In the genomic region with DNA sequence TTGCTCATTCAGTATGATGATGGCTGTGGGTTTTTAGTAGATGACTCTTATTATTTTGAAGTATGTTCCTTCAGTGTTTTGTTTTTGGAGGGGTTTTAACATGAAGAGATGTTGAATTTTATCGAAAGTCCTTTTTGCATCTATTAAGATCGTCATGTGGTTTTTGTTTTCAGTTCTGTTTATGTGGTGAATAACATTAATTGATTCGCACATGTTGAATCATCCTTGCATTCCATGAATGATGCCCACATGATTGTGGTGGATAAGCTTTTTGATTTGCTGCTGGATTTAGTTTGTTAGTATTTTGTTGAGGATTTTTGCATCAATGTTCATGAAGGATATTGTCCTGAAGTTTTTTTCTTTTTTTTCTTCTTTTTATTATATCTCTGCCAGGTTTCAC, we compare ENCODE assay signal across 20 cellular contexts.
"Had no signal": no experiment of that assay in that cellular context is flagged by ENCODE, and none has a peak within 500 bp of the region (broad histone marks: within the 10 kb centered on the region; RNA-seq: fewer than 3 reads in every experiment).

No MANE protein-coding gene starts in this region.

- H3K4me3 ChIP-seq: coronary artery, heart right ventricle, psoas muscle, spleen, tibial artery, upper lobe of left lung, vagina had no signal

- DNase-seq: effector CD8-positive, alpha-beta T cell; heart right ventricle; islet precursor cell; mammary epithelial cell; naive thymus-derived CD4-positive, alpha-beta T cell; nephron progenitor cell; psoas muscle; retina; spleen; stimulated activated CD4-positive, alpha-beta T cell treated with anti-CD3 and anti-CD28 coated beads, Interleukin-15, amount 100 ng/mL, for 24 hours; stimulated activated CD4-positive, alpha-beta T cell treated with anti-CD3 and anti-CD28 coated beads, Interleukin-1b, Interleukin-23, amount 100 ng/mL, for 48 hours; stimulated activated CD4-positive, alpha-beta T cell treated with anti-CD3 and anti-CD28 coated beads, Interleukin-4, amount 100 ng/mL, for 24 hours; tibial artery; upper lobe of left lung had no signal

- ATAC-seq: esophagus mucosa; heart right ventricle; left lobe of liver; naive thymus-derived CD4-positive, alpha-beta T cell; psoas muscle; sciatic nerve; stimulated activated memory B cell treated with anti-CD40 and anti-IgM and Interleukin-4, amounts not matched to agents 10 μg/mL and 1 μg/mL and 100 μg/mL, for 72 hours had no signal
